In genomic region chr15:98067339-98067738, GRCh38 we compare ENCODE assay signal across 17 cellular contexts.
DNase-seq lines count a peak whose midpoint lies in the region; ATAC-seq and TF ChIP-seq lines count a peak whose summit lies in the region.
"Had no signal": no experiment of that assay in that cellular context is flagged by ENCODE, and none has a peak within 500 bp of the region (broad histone marks: within the 10 kb centered on the region; RNA-seq: fewer than 3 reads in every experiment).

No MANE protein-coding gene starts in this region.

- in situ Hi-C loops in ACHN (cut with HindIII; ENCODE audit: low pct_ligation_motif_present, low pct_unique_long_range_greater_than_20kb, low sequenced_read_pairs) = no loop called here

- H3K27me3 ChIP-seq in hepatocyte (peaks cover 5% of the 10 kb centered on the region), right lobe of liver (no peaks in the 10 kb centered on the region)

- H3K9me2 ChIP-seq in hepatocyte (replicated peaks; ENCODE audit: insufficient read depth) = no peaks in the 10 kb centered on the region

- H3K27ac ChIP-seq in hepatocyte (no peak overlapping the region), right lobe of liver (no peak overlapping the region)
- H3K27ac ChIP-seq: heart right ventricle had no signal

- TF ChIP-seq CTCF in HFF-Myc (IDR thresholded peaks at IDR 0.05; ENCODE audit: low read depth, low read length, missing control alignments) (no peak), foreskin fibroblast (IDR thresholded peaks at IDR 0.05; ENCODE audit: low read depth, low read length) (no peak), hepatocyte (IDR thresholded peaks at IDR 0.05; ENCODE audit: poor library complexity) (no peak), right lobe of liver (IDR thresholded peaks at IDR 0.05) (no peak)

- H3K4me2 ChIP-seq in hepatocyte = no peak overlapping the region

- H4K20me1 ChIP-seq in hepatocyte (ENCODE audit: insufficient read depth, poor library complexity, severe bottlenecking) = no peaks in the 10 kb centered on the region

- no peak for ATAC-seq in right lobe of liver
- ATAC-seq: heart right ventricle had no signal

- no peaks in the 10 kb centered on the region for H3K79me2 ChIP-seq in hepatocyte

- H3K9me3 ChIP-seq in hepatocyte (ENCODE audit: low read depth) (no peaks in the 10 kb centered on the region), right lobe of liver (no peaks in the 10 kb centered on the region)
- H3K9me3 ChIP-seq: Caco-2 had no signal

- DNase-seq in AG08395 (ENCODE audit: low spot score) (peak; percentile 35), HFF-Myc (ENCODE audit: extremely low read depth, low read depth) (peak; percentile 85), RPMI7951 (ENCODE audit: low read depth) (peak; percentile 9), foreskin fibroblast (peak; percentile 38 to 63), hepatocyte (ENCODE audit: low spot score) (no peak), right lobe of liver (no peak), ACHN (no peak)
- DNase-seq in NK-92 treated with Interleukin-12 subunit alpha and Interleukin-12 subunit beta, amount 100 ng/mL, for 24 hours (lab: John Stamatoyannopoulos, UW) = no peak
- DNase-seq: activated CD4-positive, alpha-beta memory T cell treated with anti-CD3 and anti-CD28 coated beads, Interleukin-2, amount 10 ng/mL, durations not matched to agents 7 days and 5 days; anterior cingulate cortex; Caco-2; heart right ventricle; NCI-H1417; NCI-H446; occipital lobe; stimulated activated naive CD4-positive, alpha-beta T cell; trophoblast cell had no signal

- H3K36me3 ChIP-seq in hepatocyte (replicated peaks; ENCODE audit: insufficient read depth, low read depth) (no peaks in the 10 kb centered on the region), right lobe of liver (no peaks in the 10 kb centered on the region)
- H3K36me3 ChIP-seq: heart right ventricle had no signal

- no peak overlapping the region for H2AFZ ChIP-seq in hepatocyte

- no peak for TF ChIP-seq POLR2A in right lobe of liver (IDR thresholded peaks at IDR 0.05)

- WGBS in hepatocyte (ENCODE audit: low lambda C conversion rate, missing lambda C conversion rate) = 56% methylated on average over 3 of the region's 3 CpGs
- 39% methylated on average over 3 of the region's 3 CpGs for WGBS in right lobe of liver (ENCODE audit: insufficient coverage, low coverage, low lambda C conversion rate, missing lambda C conversion rate)

- H3K4me1 ChIP-seq in hepatocyte (ENCODE audit: insufficient read depth) (no peaks in the 10 kb centered on the region), right lobe of liver (no peaks in the 10 kb centered on the region)
- H3K4me1 ChIP-seq: Caco-2 had no signal

- intact Hi-C loops in right lobe of liver (cut with DNase I) = no loop called here

- H3K4me3 ChIP-seq in HFF-Myc (replicated peaks; ENCODE audit: low read depth, low read length) = no peak overlapping the region
- no peak overlapping the region for H3K4me3 ChIP-seq in foreskin fibroblast (ENCODE audit: low read depth in 1 of 2, low read length in 2 of 2)
- no peak overlapping the region for H3K4me3 ChIP-seq in hepatocyte
- no peak overlapping the region for H3K4me3 ChIP-seq in right lobe of liver
- H3K4me3 ChIP-seq: heart right ventricle had no signal

Comparison
In these comparisons a context has a peak if more than half of its experiments do, and no peak if none do; other contexts are left out.
1. DNase-seq: peak in AG08395 (single experiment), HFF-Myc (single experiment), RPMI7951 (single experiment) and foreskin fibroblast (2 of 2); none in hepatocyte (single experiment), right lobe of liver (0 of 3), ACHN (single experiment) and NK-92 treated with Interleukin-12 subunit alpha and Interleukin-12 subunit beta, amount 100 ng/mL, for 24 hours (single experiment).